ENCODE assay signal across 8 cellular contexts in genomic region chr6:159168536-159169192, GRCh38. TPM values are rescaled to one million over a fixed set of nuclear protein-coding genes. Genes with fewer than 3 reads are reported as not detected.
DNase-seq lines count a peak whose midpoint lies in the region; FAIRE-seq and TF ChIP-seq lines count a peak whose summit lies in the region.

No MANE protein-coding gene starts in this region.

- H3K4me2 ChIP-seq in SK-N-SH = peak overlapping the region; percentile 59; the same call in 1 of the 2 replicates

- H2AFZ ChIP-seq in SK-N-SH (ENCODE audit: low read depth) = no peak overlapping the region

- H3K36me3 ChIP-seq in SK-N-SH (replicated peaks in 1 of 2; ENCODE audit: control insufficient read depth in 1 of 2, insufficient read depth in 2 of 2, low read length in 1 of 2) (no peaks in the 10 kb centered on the region), ovary (no peaks in the 10 kb centered on the region), small intestine (ENCODE audit: control insufficient read depth in 2 of 2, insufficient read depth in 2 of 2, low read length in 2 of 2) (no peaks in the 10 kb centered on the region)

- CTCF ChIA-PET in SK-N-SH (lab: Yijun Ruan, JAX) = interaction anchor here (0.9 to 2.1 kb wide), 6 partner anchors 17 to 763 kb away, joined by 3 to 7 read pairs (median 4); no protein-coding TSS in a partner anchor

- H3K9ac ChIP-seq in SK-N-SH = no peak overlapping the region

- no peak for TF ChIP-seq EP300 in SK-N-SH (IDR thresholded peaks at IDR 0.05; ENCODE audit: borderline replicate concordance in 1 of 2, low read depth in 1 of 2, low read length in 1 of 2)
- no peak for TF ChIP-seq EP300 in ovary (IDR thresholded peaks at IDR 0.05)

- H3K9me3 ChIP-seq in SK-N-SH (no peaks in the 10 kb centered on the region), ovary (no peaks in the 10 kb centered on the region), small intestine (ENCODE audit: control insufficient read depth, low read depth) (no peaks in the 10 kb centered on the region)

- POLR2A ChIA-PET in SK-N-SH (lab: Yijun Ruan, JAX) = no interaction called here

- no peak for FAIRE-seq in small intestine (lab: Jason Lieb, UNC)

- WGBS in SK-N-SH (ENCODE audit: low lambda C conversion rate) = 2% methylated on average over 24 of the region's 43 CpGs
- WGBS in ovary, 3 donors = 2 to 3% (median 2%) methylated on average over 36 to 43 of the region's 43 CpGs
- 5 to 9% (median 8%) methylated on average over 40 to 43 of the region's 43 CpGs for WGBS in small intestine, 3 donors

- H3F3A ChIP-seq in SK-N-SH (replicated peaks; ENCODE audit: insufficient read depth) = no peaks in the 10 kb centered on the region

- intact Hi-C loops in ovary (cut with DNase I) = loop anchor here in 1 of 4 donors (10.0 kb wide), 1 partner anchor 486 kb away; no protein-coding TSS in a partner anchor

- DNase-seq in NCI-H748 (lab: John Stamatoyannopoulos, UW; ENCODE audit: unreplicated experiment) (peak; percentile 13), NCI-H748 treated with DMSO at 0.1 percent for 48 hours (lab: John Stamatoyannopoulos, UW) (no peak), SK-N-SH (peak; percentile 65), foreskin fibroblast (peak; percentile 44 to 79), ovary (peak in 4 of 5 donors; percentile 20 to 49 (median 32)), DMS153 treated with DMSO at 0.1 percent for 48 hours (lab: John Stamatoyannopoulos, UW; ENCODE audit: unreplicated experiment) (no peak), small intestine (no peak), UCSD-AML1 (lab: John Stamatoyannopoulos, UW; ENCODE audit: unreplicated experiment) (no peak)

- TF ChIP-seq POLR2A in ovary (IDR thresholded peaks at IDR 0.05) = no peak

- H3K9me2 ChIP-seq in SK-N-SH = no peaks in the 10 kb centered on the region

- H3K4me3 ChIP-seq in SK-N-SH (ENCODE audit: low read depth in 2 of 2, low read length in 1 of 2) (peak overlapping the region in 1 of 2 experiments; percentile 55; a peak in 2 of 4 replicates), foreskin fibroblast (ENCODE audit: low read depth in 1 of 2, low read length in 2 of 2) (peak overlapping the region; percentile 34 to 50), ovary (peak overlapping the region; percentile 26), small intestine (ENCODE audit: low read depth in 1 of 2, low read length in 2 of 2) (peak overlapping the region in 1 of 2 donors; percentile 38)

- no peak overlapping the region for H3K27ac ChIP-seq in SK-N-SH (ENCODE audit: low read depth in 2 of 2, low read length in 1 of 2)
- no peak overlapping the region for H3K27ac ChIP-seq in ovary
- H3K27ac ChIP-seq in small intestine (ENCODE audit: low read depth in 1 of 2, low read length in 1 of 2) = no peak overlapping the region

- TF ChIP-seq CTCF in SK-N-SH (IDR thresholded peaks at IDR 0.05) (peak; percentile 40), foreskin fibroblast (IDR thresholded peaks at IDR 0.05; ENCODE audit: low read depth, low read length) (peak; percentile 29), ovary (IDR thresholded peaks at IDR 0.05) (peak in 1 of 3 donors; percentile 34)

- no peaks in the 10 kb centered on the region for H4K20me1 ChIP-seq in SK-N-SH (ENCODE audit: insufficient read depth)

- no peak for TF ChIP-seq RAD21 in SK-N-SH (IDR thresholded peaks at IDR 0.05; ENCODE audit: low read length)

- H3K27me3 ChIP-seq in SK-N-SH (ENCODE audit: insufficient read depth) (peaks cover 63% of the 10 kb centered on the region), ovary (no peaks in the 10 kb centered on the region), small intestine (ENCODE audit: control insufficient read depth in 2 of 2, insufficient read depth in 2 of 2, low read length in 2 of 2) (peaks cover under 1 to 20% of the 10 kb centered on the region in 2 donors)

- no peaks in the 10 kb centered on the region; a peak in 1 of 4 replicates for H3K4me1 ChIP-seq in SK-N-SH (ENCODE audit: control insufficient read depth in 1 of 2, insufficient read depth in 2 of 2, low read depth in 1 of 2, low read length in 1 of 2)
- peaks cover 3% of the 10 kb centered on the region for H3K4me1 ChIP-seq in ovary (ENCODE audit: insufficient read depth)
- no peaks in the 10 kb centered on the region for H3K4me1 ChIP-seq in small intestine (ENCODE audit: control insufficient read depth in 2 of 2, insufficient read depth in 1 of 2, low read depth in 1 of 2, low read length in 1 of 2)

- H3K79me2 ChIP-seq in SK-N-SH (ENCODE audit: insufficient read depth) = no peaks in the 10 kb centered on the region

TF ChIP-seq in SK-N-SH, 30 proteins besides CTCF, POLR2A, EP300 and RAD21:
- TF ChIP-seq RXRA (IDR thresholded peaks at IDR 0.05; ENCODE audit: borderline replicate concordance, low read depth) = no peak
- TF ChIP-seq MEF2A (IDR thresholded peaks at IDR 0.05; ENCODE audit: borderline replicate concordance, low read depth) = no peak
- no peak for TF ChIP-seq PBX3 (IDR thresholded peaks at IDR 0.05)
- no peak for TF ChIP-seq RFX5 (IDR thresholded peaks at IDR 0.05; ENCODE audit: low read length)
- no peak for TF ChIP-seq FOXJ3 (CRISPR knock-in tag; IDR thresholded peaks at IDR 0.05)
- no peak for TF ChIP-seq SIN3A (IDR thresholded peaks at IDR 0.05; ENCODE audit: borderline replicate concordance, low read depth, low read length)
- TF ChIP-seq CHD2 (IDR thresholded peaks at IDR 0.05; ENCODE audit: low read length, partially characterized antibody) = no peak
- TF ChIP-seq POLR2AphosphoS5 (IDR thresholded peaks at IDR 0.05; ENCODE audit: low read depth, low read length) = no peak
- no peak for TF ChIP-seq JUND (IDR thresholded peaks at IDR 0.05)
- TF ChIP-seq TCF12 (IDR thresholded peaks at IDR 0.05) = no peak
- no peak for TF ChIP-seq MXI1 (IDR thresholded peaks at IDR 0.05; ENCODE audit: low read depth, low read length)
- TF ChIP-seq, protein P1, sequence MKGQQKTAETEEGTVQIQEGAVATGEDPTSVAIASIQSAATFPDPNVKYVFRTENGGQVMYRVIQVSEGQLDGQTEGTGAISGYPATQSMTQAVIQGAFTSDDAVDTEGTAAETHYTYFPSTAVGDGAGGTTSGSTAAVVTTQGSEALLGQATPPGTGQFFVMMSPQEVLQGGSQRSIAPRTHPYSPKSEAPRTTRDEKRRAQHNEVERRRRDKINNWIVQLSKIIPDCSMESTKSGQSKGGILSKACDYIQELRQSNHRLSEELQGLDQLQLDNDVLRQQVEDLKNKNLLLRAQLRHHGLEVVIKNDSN (IDR thresholded peaks at IDR 0.05; ENCODE audit: borderline replicate concordance, low read depth) = no peak
- no peak for TF ChIP-seq FOSL2 (IDR thresholded peaks at IDR 0.05; ENCODE audit: borderline replicate concordance, low read depth)
- no peak for TF ChIP-seq FOXM1 (IDR thresholded peaks at IDR 0.05; ENCODE audit: low read depth)
- no peak for TF ChIP-seq IRF3 (IDR thresholded peaks at IDR 0.05; ENCODE audit: low read depth, low read length)
- TF ChIP-seq SMC3 (IDR thresholded peaks at IDR 0.05; ENCODE audit: low read depth, low read length) = no peak
- TF ChIP-seq NRF1 (IDR thresholded peaks at IDR 0.05; ENCODE audit: low read depth, low read length) = no peak

RNA-seq across cellular contexts. Expression of gene FNDC1, which starts 0.5 kb away (rescaled TPM):
- polyA plus RNA-seq in SK-N-SH (2012; rRNA removed) = not detected in 2 replicates
- not detected in 2 replicates for polyA plus RNA-seq in SK-N-SH (2012; cell fraction: cytosol; rRNA removed)
- polyA plus RNA-seq in SK-N-SH (2012; cell fraction: nucleus; rRNA removed) = not detected in 2 replicates
- total RNA-seq in ovary = 1 to 10 TPM in 4 of 7 donors, under 1 TPM in 3; 0.08 to 2.1 (median 1.1) TPM
- polyA plus RNA-seq in ovary = 1 to 10 TPM in 1 of 2 donors, under 1 TPM in 1; 0.29 to 7.3 TPM
- under 1 TPM in 2 of 3 donors, not detected in 1; 0.27 to 0.28 TPM for polyA plus RNA-seq in small intestine

Comparison
In these comparisons a context has a peak if more than half of its experiments do, and no peak if none do; other contexts are left out.
1. DNase-seq: peak in NCI-H748 (single experiment), SK-N-SH (single experiment), foreskin fibroblast (2 of 2) and ovary (4 of 5); none in NCI-H748 treated with DMSO at 0.1 percent for 48 hours (single experiment), DMS153 treated with DMSO at 0.1 percent for 48 hours (single experiment), small intestine (single experiment) and UCSD-AML1 (single experiment).